Comparison of ENCODE assay signal across 40 cellular contexts in the genomic region with DNA sequence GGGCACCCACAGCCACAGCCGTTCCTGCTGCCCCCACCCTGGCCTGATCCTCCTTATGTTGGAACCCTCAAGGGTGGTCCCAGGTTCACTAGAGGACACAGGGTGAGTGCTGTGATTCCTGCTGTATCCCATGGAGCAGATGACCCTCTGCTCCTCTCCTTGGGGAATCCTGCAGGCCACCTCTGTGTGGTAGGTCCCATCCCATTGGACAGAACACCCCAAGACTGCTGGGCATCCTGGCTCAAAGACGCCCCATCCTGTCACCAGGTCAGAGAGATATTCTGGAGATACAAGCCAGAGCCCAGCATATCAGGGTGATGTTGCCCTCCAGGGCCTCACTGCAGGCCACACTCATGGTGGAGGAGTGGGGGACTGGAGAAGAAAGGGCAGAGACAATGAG.
"Had no signal": no experiment of that assay in that cellular context is flagged by ENCODE, and none has a peak within 500 bp of the region (broad histone marks: within the 10 kb centered on the region; RNA-seq: fewer than 3 reads in every experiment).

No MANE protein-coding gene starts in this region.

- ATAC-seq: activated CD8-positive, alpha-beta T cell treated with anti-CD3 and anti-CD28 coated beads for 36 hours; activated naive CD4-positive, alpha-beta T cell treated with anti-CD3 and anti-CD28 coated beads, Interleukin-2, amount 50 U/mL, for 72 hours; activated T-cell treated with anti-CD3 and anti-CD28 coated beads, Interleukin-2, amount 50 U/mL, for 4 hours; activated T-cell treated with anti-CD3 and anti-CD28 coated beads, Interleukin-2, amount 50 U/mL, for 72 hours; activated T-helper 17 cell treated with anti-CD3 and anti-CD28 coated beads, Interleukin-2, amount 50 U/mL, for 72 hours; body of pancreas had no signal

- H3K27ac ChIP-seq: adrenal gland, body of pancreas, brain microvascular endothelial cell, breast epithelium, cardiac muscle cell, VCaP had no signal

- H3K4me3 ChIP-seq: adrenal gland, body of pancreas, breast epithelium, cardiac muscle cell had no signal

- H3K36me3 ChIP-seq: adrenal gland, brain microvascular endothelial cell, breast epithelium, cardiac muscle cell had no signal

- FAIRE-seq: astrocyte, TTC549 had no signal

- H3K9me3 Mint-ChIP-seq: activated B cell treated with CpG ODN at 0.5 μM for 24 hours; activated CD4-positive, alpha-beta memory T cell treated with anti-CD3 and anti-CD28 coated beads for 36 hours; activated CD4-positive, alpha-beta T cell treated with anti-CD3 and anti-CD28 coated beads, Interleukin-2, amount 10 ng/mL, durations not matched to agents 24 days and 14 days; activated CD8-positive, alpha-beta T cell treated with anti-CD3 and anti-CD28 coated beads for 36 hours; activated naive CD4-positive, alpha-beta T cell treated with anti-CD3 and anti-CD28 coated beads for 36 hours; activated naive CD4-positive, alpha-beta T cell treated with anti-CD3 and anti-CD28 coated beads, Interleukin-2, amount 50 U/mL, for 72 hours; activated naive CD8-positive, alpha-beta T cell treated with anti-CD3 and anti-CD28 coated beads for 36 hours; activated T-cell treated with anti-CD3 and anti-CD28 coated beads, Interleukin-2, amount 50 U/mL, for 4 hours; activated T-cell treated with anti-CD3 and anti-CD28 coated beads, Interleukin-2, amount 50 U/mL, for 72 hours; activated T-helper 1 cell treated with anti-CD3 and anti-CD28 coated beads, Interleukin-12 subunit alpha, Interleukin-12 subunit beta, Interleukin-2, Interleukin-4 antibody, amounts not matched to agents 30 ng/mL and 10 ng/mL and 1 ng/mL, durations not matched to agents 14 hours and 24 hours and 36 hours; activated T-helper 17 cell treated with anti-CD3 and anti-CD28 coated beads, Interleukin-2, amount 50 U/mL, for 72 hours; central memory CD8-positive, alpha-beta T cell; T-helper 1 cell treated with Interleukin-12 subunit alpha and Interleukin-12 subunit beta and Interleukin-4 antibody, amounts not matched to agents 30 μg/mL and 1 μg/mL, for 36 hours; T-helper 2 cell treated with Interferon-gamma antibody and Interleukin-4, amounts not matched to agents 5 μg/mL and 100 μg/mL, for 36 hours had no signal

- H3K36me3 Mint-ChIP-seq: activated CD4-positive, alpha-beta memory T cell treated with anti-CD3 and anti-CD28 coated beads for 36 hours; activated naive CD8-positive, alpha-beta T cell treated with anti-CD3 and anti-CD28 coated beads for 36 hours had no signal

- H3K27me3 ChIP-seq: adrenal gland, body of pancreas, breast epithelium had no signal

- H3K4me3 Mint-ChIP-seq: activated B cell treated with CpG ODN at 0.5 μM for 24 hours; activated CD4-positive, alpha-beta memory T cell treated with anti-CD3 and anti-CD28 coated beads for 36 hours; activated CD4-positive, alpha-beta T cell treated with anti-CD3 and anti-CD28 coated beads, Interleukin-2, amount 10 ng/mL, durations not matched to agents 24 days and 14 days; activated CD8-positive, alpha-beta T cell treated with anti-CD3 and anti-CD28 coated beads for 36 hours; activated naive CD4-positive, alpha-beta T cell treated with anti-CD3 and anti-CD28 coated beads for 36 hours; activated naive CD8-positive, alpha-beta T cell treated with anti-CD3 and anti-CD28 coated beads for 36 hours; activated T-cell treated with anti-CD3 and anti-CD28 coated beads, Interleukin-2, amount 50 U/mL, for 4 hours; activated T-cell treated with anti-CD3 and anti-CD28 coated beads, Interleukin-2, amount 50 U/mL, for 72 hours; activated T-helper 1 cell treated with anti-CD3 and anti-CD28 coated beads, Interleukin-12 subunit alpha, Interleukin-12 subunit beta, Interleukin-2, Interleukin-4 antibody, amounts not matched to agents 30 ng/mL and 10 ng/mL and 1 ng/mL, durations not matched to agents 14 hours and 24 hours and 36 hours; activated T-helper 17 cell treated with anti-CD3 and anti-CD28 coated beads, Interleukin-2, amount 50 U/mL, for 72 hours; central memory CD8-positive, alpha-beta T cell; T-helper 1 cell treated with Interleukin-12 subunit alpha and Interleukin-12 subunit beta and Interleukin-4 antibody, amounts not matched to agents 30 μg/mL and 1 μg/mL, for 36 hours; T-helper 2 cell treated with Interferon-gamma antibody and Interleukin-4, amounts not matched to agents 5 μg/mL and 100 μg/mL, for 36 hours had no signal

- DNase-seq: activated B cell treated with CpG ODN at 0.5 μM for 24 hours; activated CD4-positive, alpha-beta memory T cell treated with anti-CD3 and anti-CD28 coated beads for 36 hours; activated CD4-positive, alpha-beta T cell treated with anti-CD3 and anti-CD28 coated beads for 4 hours; activated CD4-positive, alpha-beta T cell treated with anti-CD3 and anti-CD28 coated beads, Interleukin-2, amount 10 ng/mL, durations not matched to agents 24 days and 14 days; activated CD4-positive, alpha-beta T cell treated with anti-CD3 and anti-CD28 coated beads, Interleukin-2, amount 50 U/mL, for 1 hour; activated CD4-positive, alpha-beta T cell treated with anti-CD3 and anti-CD28 coated beads, Interleukin-2, amount 50 U/mL, for 4 hours; activated CD4-positive, CD25-positive, alpha-beta regulatory T cell treated with anti-CD3 and anti-CD28 coated beads, Interleukin-2, amount 50 U/mL, for 72 hours; activated CD8-positive, alpha-beta memory T cell treated with anti-CD3 and anti-CD28 coated beads, Interleukin-2, amount 50 U/mL, for 4 hours; activated CD8-positive, alpha-beta T cell treated with anti-CD3 and anti-CD28 coated beads for 36 hours; activated effector memory CD4-positive, alpha-beta T cell treated with anti-CD3 and anti-CD28 coated beads, Interleukin-2, amount 50 U/mL, for 16 hours; activated gamma-delta T cell treated with Interleukin-2 at 50 U/mL for 16 hours; activated naive CD4-positive, alpha-beta T cell; activated naive CD4-positive, alpha-beta T cell treated with anti-CD3 and anti-CD28 coated beads for 36 hours; activated naive CD4-positive, alpha-beta T cell treated with anti-CD3 and anti-CD28 coated beads, Interleukin-2, amount 50 U/mL, for 16 hours; activated naive CD8-positive, alpha-beta T cell treated with anti-CD3 and anti-CD28 coated beads for 36 hours; activated T-cell treated with anti-CD3 and anti-CD28 coated beads for 4 hours; activated T-cell treated with anti-CD3 and anti-CD28 coated beads, Interleukin-2, amount 50 U/mL, for 1 hour; activated T-cell treated with anti-CD3 and anti-CD28 coated beads, Interleukin-2, amount 50 U/mL, for 4 hours; activated T-cell treated with anti-CD3 and anti-CD28 coated beads, Interleukin-2, amount 50 U/mL, for 72 hours; amniotic stem cell; aorta; body of pancreas; brain microvascular endothelial cell; caudate nucleus; cerebellar nuclear complex; T-helper 1 cell; T-helper 2 cell; T-helper 9 cell had no signal

- H3K27ac Mint-ChIP-seq: activated B cell treated with CpG ODN at 0.5 μM for 24 hours; activated CD4-positive, alpha-beta memory T cell treated with anti-CD3 and anti-CD28 coated beads for 36 hours; activated CD4-positive, alpha-beta T cell treated with anti-CD3 and anti-CD28 coated beads, Interleukin-2, amount 10 ng/mL, durations not matched to agents 24 days and 14 days; activated CD8-positive, alpha-beta T cell treated with anti-CD3 and anti-CD28 coated beads for 36 hours; activated naive CD4-positive, alpha-beta T cell treated with anti-CD3 and anti-CD28 coated beads for 36 hours; activated naive CD4-positive, alpha-beta T cell treated with anti-CD3 and anti-CD28 coated beads, Interleukin-2, amount 50 U/mL, for 72 hours; activated naive CD8-positive, alpha-beta T cell treated with anti-CD3 and anti-CD28 coated beads for 36 hours; activated T-cell treated with anti-CD3 and anti-CD28 coated beads, Interleukin-2, amount 50 U/mL, for 72 hours; activated T-helper 1 cell treated with anti-CD3 and anti-CD28 coated beads, Interleukin-12 subunit alpha, Interleukin-12 subunit beta, Interleukin-2, Interleukin-4 antibody, amounts not matched to agents 30 ng/mL and 10 ng/mL and 1 ng/mL, durations not matched to agents 14 hours and 24 hours and 36 hours; activated T-helper 17 cell treated with anti-CD3 and anti-CD28 coated beads, Interleukin-2, amount 50 U/mL, for 72 hours; T-helper 1 cell treated with Interleukin-12 subunit alpha and Interleukin-12 subunit beta and Interleukin-4 antibody, amounts not matched to agents 30 μg/mL and 1 μg/mL, for 36 hours; T-helper 2 cell treated with Interferon-gamma antibody and Interleukin-4, amounts not matched to agents 5 μg/mL and 100 μg/mL, for 36 hours had no signal

- H3K9me3 ChIP-seq: adrenal gland, body of pancreas, breast epithelium had no signal
